Comparison of ENCODE assay signal across 7 cellular contexts in genomic region chr17:82023447-82024241, GRCh38. TPM values are rescaled to one million over a fixed set of nuclear protein-coding genes. Genes with fewer than 3 reads are reported as not detected.
DNase-seq lines count a peak whose midpoint lies in the region; ATAC-seq and TF ChIP-seq lines count a peak whose summit lies in the region.

No MANE protein-coding gene starts in this region.

- H3K9me3 ChIP-seq in thymus (ENCODE audit: control insufficient read depth) = no peaks in the 10 kb centered on the region

- H3K27me3 ChIP-seq in thymus (ENCODE audit: control insufficient read depth, insufficient read depth) = no peaks in the 10 kb centered on the region

- in situ Hi-C loops in astrocyte of the cerebellum (cut with HindIII; ENCODE audit: low sequenced_read_pairs) = no loop called here

- DNase-seq in ELR (ENCODE audit: low read depth) = peak; percentile 45
- DNase-seq in MV-4-11 (lab: John Stamatoyannopoulos, UW) = peak; percentile 28
- no peak for DNase-seq in astrocyte of the cerebellum (ENCODE audit: low read depth)
- DNase-seq in left kidney (ENCODE audit: low read depth, low spot score) = peak; percentile 64
- DNase-seq in NCI-H187 (lab: John Stamatoyannopoulos, UW) = no peak

- no peak for TF ChIP-seq CTCF in astrocyte of the cerebellum (IDR thresholded peaks at IDR 0.05; ENCODE audit: low read depth, low read length, missing control alignments)

- H3K36me3 ChIP-seq in thymus (ENCODE audit: control insufficient read depth, insufficient read depth) = peaks cover 22% of the 10 kb centered on the region

- no peak overlapping the region for H3K27ac ChIP-seq in thymus (ENCODE audit: low read depth)

- peaks cover 14% of the 10 kb centered on the region for H3K4me1 ChIP-seq in thymus (ENCODE audit: control insufficient read depth, insufficient read depth, low read length)

- H3K4me3 ChIP-seq in astrocyte of the cerebellum (ENCODE audit: low read depth, low read length) (peak overlapping the region; percentile 66), thymus (ENCODE audit: low read length) (peak overlapping the region; percentile 75)

- WGBS in thymus = 5% methylated on average over 55 of the region's 55 CpGs

- peak; percentile 4 for ATAC-seq in GM21423 (IDR thresholded peaks at IDR 0.05; ENCODE audit: unreplicated experiment)

RNA-seq across cellular contexts. Expression of gene LRRC45, which starts 0.5 kb away (rescaled TPM):
- 20.7 TPM for polyA plus RNA-seq in thymus

RNA-seq across cellular contexts. Expression of gene CENPX, which starts 1.0 kb away (rescaled TPM):
- polyA plus RNA-seq in thymus = 79.7 TPM

RNA-seq across cellular contexts. Expression of gene RAC3, which starts 7.8 kb away (rescaled TPM):
- 6.9 TPM for polyA plus RNA-seq in thymus

RNA-seq across cellular contexts. Expression of gene DCXR, which starts 13.9 kb away (rescaled TPM):
- 101 TPM for polyA plus RNA-seq in thymus

RNA-seq across cellular contexts. Expression of gene RFNG, which starts 28.0 kb away (rescaled TPM):
- polyA plus RNA-seq in thymus = 45.4 TPM

Comparison
In these comparisons a context has a peak if more than half of its experiments do, and no peak if none do; other contexts are left out.
1. DNase-seq: peak in ELR (single experiment), MV-4-11 (single experiment) and left kidney (single experiment); none in astrocyte of the cerebellum (single experiment) and NCI-H187 (0 of 2).